Comparison of ENCODE assay signal across 1 cellular context in the genomic region with DNA sequence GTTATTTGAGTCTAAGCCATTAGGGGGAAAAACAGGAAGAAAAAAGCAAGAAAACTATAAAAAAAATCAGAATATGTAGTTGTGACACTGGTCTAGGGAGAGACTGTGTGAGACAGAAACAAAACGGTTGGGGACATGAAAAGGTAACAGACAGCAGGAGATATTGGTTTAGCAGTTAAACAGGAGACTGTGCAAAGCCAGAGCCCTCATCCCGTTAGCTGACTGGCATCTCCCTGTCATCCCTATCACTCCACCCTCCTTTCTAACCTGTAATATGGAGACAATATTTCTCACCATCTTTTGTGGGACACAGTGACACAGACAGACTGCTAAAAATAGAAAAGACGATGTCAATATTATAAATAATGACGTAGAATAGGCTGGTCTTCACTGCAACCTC.
TF ChIP-seq lines count a peak whose summit lies in the region.

No MANE protein-coding gene starts in this region.

TF ChIP-seq in GM23338, 12 proteins besides CTCF, POLR2A, EP300 and RAD21 (continued from another document):
- TF ChIP-seq, protein P1, sequence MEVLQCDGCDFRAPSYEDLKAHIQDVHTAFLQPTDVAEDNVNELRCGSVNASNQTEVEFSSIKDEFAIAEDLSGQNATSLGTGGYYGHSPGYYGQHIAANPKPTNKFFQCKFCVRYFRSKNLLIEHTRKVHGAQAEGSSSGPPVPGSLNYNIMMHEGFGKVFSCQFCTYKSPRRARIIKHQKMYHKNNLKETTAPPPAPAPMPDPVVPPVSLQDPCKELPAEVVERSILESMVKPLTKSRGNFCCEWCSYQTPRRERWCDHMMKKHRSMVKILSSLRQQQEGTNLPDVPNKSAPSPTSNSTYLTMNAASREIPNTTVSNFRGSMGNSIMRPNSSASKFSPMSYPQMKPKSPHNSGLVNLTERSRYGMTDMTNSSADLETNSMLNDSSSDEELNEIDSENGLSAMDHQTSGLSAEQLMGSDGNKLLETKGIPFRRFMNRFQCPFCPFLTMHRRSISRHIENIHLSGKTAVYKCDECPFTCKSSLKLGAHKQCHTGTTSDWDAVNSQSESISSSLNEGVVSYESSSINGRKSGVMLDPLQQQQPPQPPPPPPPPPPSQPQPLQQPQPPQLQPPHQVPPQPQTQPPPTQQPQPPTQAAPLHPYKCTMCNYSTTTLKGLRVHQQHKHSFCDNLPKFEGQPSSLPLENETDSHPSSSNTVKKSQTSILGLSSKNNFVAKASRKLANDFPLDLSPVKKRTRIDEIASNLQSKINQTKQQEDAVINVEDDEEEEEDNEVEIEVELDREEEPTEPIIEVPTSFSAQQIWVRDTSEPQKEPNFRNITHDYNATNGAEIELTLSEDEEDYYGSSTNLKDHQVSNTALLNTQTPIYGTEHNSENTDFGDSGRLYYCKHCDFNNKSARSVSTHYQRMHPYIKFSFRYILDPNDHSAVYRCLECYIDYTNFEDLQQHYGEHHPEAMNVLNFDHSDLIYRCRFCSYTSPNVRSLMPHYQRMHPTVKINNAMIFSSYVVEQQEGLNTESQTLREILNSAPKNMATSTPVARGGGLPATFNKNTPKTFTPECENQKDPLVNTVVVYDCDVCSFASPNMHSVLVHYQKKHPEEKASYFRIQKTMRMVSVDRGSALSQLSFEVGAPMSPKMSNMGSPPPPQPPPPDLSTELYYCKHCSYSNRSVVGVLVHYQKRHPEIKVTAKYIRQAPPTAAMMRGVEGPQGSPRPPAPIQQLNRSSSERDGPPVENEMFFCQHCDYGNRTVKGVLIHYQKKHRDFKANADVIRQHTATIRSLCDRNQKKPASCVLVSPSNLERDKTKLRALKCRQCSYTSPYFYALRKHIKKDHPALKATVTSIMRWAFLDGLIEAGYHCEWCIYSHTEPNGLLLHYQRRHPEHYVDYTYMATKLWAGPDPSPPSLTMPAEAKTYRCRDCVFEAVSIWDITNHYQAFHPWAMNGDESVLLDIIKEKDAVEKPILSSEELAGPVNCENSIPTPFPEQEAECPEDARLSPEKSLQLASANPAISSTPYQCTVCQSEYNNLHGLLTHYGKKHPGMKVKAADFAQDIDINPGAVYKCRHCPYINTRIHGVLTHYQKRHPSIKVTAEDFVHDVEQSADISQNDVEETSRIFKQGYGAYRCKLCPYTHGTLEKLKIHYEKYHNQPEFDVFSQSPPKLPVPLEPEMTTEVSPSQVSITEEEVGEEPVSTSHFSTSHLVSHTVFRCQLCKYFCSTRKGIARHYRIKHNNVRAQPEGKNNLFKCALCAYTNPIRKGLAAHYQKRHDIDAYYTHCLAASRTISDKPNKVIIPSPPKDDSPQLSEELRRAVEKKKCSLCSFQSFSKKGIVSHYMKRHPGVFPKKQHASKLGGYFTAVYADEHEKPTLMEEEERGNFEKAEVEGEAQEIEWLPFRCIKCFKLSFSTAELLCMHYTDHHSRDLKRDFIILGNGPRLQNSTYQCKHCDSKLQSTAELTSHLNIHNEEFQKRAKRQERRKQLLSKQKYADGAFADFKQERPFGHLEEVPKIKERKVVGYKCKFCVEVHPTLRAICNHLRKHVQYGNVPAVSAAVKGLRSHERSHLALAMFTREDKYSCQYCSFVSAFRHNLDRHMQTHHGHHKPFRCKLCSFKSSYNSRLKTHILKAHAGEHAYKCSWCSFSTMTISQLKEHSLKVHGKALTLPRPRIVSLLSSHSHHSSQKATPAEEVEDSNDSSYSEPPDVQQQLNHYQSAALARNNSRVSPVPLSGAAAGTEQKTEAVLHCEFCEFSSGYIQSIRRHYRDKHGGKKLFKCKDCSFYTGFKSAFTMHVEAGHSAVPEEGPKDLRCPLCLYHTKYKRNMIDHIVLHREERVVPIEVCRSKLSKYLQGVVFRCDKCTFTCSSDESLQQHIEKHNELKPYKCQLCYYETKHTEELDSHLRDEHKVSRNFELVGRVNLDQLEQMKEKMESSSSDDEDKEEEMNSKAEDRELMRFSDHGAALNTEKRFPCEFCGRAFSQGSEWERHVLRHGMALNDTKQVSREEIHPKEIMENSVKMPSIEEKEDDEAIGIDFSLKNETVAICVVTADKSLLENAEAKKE (CRISPR knock-in tag; IDR thresholded peaks at IDR 0.05) = no peak
- TF ChIP-seq EZH2phosphoT487 (IDR thresholded peaks at IDR 0.05; ENCODE audit: unreplicated experiment) (no peak), ZNF331 (CRISPR knock-in tag; IDR thresholded peaks at IDR 0.05; ENCODE audit: low read depth) (no peak), EZH2 (IDR thresholded peaks at IDR 0.05; ENCODE audit: low read depth, unreplicated experiment) (no peak), JUNB (IDR thresholded peaks at IDR 0.05; ENCODE audit: unreplicated experiment) (no peak), CREB1 (CRISPR knock-in tag; IDR thresholded peaks at IDR 0.05; ENCODE audit: low read depth) (no peak), NANOG (IDR thresholded peaks at IDR 0.05; ENCODE audit: borderline replicate concordance) (no peak)
- TF ChIP-seq, protein P2, sequence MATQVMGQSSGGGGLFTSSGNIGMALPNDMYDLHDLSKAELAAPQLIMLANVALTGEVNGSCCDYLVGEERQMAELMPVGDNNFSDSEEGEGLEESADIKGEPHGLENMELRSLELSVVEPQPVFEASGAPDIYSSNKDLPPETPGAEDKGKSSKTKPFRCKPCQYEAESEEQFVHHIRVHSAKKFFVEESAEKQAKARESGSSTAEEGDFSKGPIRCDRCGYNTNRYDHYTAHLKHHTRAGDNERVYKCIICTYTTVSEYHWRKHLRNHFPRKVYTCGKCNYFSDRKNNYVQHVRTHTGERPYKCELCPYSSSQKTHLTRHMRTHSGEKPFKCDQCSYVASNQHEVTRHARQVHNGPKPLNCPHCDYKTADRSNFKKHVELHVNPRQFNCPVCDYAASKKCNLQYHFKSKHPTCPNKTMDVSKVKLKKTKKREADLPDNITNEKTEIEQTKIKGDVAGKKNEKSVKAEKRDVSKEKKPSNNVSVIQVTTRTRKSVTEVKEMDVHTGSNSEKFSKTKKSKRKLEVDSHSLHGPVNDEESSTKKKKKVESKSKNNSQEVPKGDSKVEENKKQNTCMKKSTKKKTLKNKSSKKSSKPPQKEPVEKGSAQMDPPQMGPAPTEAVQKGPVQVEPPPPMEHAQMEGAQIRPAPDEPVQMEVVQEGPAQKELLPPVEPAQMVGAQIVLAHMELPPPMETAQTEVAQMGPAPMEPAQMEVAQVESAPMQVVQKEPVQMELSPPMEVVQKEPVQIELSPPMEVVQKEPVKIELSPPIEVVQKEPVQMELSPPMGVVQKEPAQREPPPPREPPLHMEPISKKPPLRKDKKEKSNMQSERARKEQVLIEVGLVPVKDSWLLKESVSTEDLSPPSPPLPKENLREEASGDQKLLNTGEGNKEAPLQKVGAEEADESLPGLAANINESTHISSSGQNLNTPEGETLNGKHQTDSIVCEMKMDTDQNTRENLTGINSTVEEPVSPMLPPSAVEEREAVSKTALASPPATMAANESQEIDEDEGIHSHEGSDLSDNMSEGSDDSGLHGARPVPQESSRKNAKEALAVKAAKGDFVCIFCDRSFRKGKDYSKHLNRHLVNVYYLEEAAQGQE (IDR thresholded peaks at IDR 0.05; ENCODE audit: unreplicated experiment) = no peak
TF ChIP-seq in GM23338: peak in this region for 0.
